1 cellular context compared by ENCODE assay signal in the genomic region with DNA sequence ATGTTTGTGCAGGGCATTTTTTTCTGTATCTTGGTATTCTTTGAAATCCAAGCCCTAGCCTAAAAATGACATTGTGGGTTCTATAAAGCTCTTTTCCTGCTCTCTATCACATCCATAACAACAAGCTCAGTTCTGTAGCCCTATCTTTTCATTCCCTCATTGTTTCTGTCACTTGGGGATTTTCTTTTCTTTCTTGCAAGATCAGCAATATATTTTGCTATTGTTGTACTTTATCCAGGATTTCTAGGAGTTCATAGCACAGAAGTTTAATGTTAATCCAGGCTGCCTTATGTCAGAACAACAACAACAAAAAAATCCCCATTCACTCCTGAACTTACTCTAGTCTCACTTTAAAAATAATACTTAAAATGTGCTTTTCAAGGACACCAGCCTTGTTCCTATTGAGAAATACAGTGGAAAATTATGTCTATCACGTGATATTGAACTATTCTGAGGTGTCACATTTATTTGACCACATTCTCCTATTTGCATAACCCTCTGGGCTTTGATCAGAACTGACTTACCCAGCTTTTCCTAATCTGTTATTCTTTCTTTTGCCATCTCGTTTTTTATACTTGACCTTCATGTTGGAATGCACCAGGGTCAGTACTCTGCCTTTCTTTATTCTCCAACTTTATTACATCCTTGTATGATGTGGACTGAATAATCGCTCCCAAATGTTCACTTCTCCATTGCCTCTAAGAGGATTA.
TF ChIP-seq lines count a peak whose summit lies in the region.

No MANE protein-coding gene starts in this region.

TF ChIP-seq in K562, 482 proteins besides CTCF, POLR2A, EP300 and RAD21 (continued from another document):
- TF ChIP-seq MAFF (IDR thresholded peaks at IDR 0.05; ENCODE audit: low read length) (peak; percentile 15; the same call in 1 of the 2 replicates), ZNF316 (IDR thresholded peaks at IDR 0.05) (peak; percentile 35; the same call in 1 of the 2 replicates), C11orf30 (IDR thresholded peaks at IDR 0.05; ENCODE audit: low read depth) (peak; percentile 8; the same call in 1 of the 2 replicates), HIVEP1 (CRISPR knock-in tag; IDR thresholded peaks at IDR 0.05) (no peak)
- TF ChIP-seq, protein P1, sequence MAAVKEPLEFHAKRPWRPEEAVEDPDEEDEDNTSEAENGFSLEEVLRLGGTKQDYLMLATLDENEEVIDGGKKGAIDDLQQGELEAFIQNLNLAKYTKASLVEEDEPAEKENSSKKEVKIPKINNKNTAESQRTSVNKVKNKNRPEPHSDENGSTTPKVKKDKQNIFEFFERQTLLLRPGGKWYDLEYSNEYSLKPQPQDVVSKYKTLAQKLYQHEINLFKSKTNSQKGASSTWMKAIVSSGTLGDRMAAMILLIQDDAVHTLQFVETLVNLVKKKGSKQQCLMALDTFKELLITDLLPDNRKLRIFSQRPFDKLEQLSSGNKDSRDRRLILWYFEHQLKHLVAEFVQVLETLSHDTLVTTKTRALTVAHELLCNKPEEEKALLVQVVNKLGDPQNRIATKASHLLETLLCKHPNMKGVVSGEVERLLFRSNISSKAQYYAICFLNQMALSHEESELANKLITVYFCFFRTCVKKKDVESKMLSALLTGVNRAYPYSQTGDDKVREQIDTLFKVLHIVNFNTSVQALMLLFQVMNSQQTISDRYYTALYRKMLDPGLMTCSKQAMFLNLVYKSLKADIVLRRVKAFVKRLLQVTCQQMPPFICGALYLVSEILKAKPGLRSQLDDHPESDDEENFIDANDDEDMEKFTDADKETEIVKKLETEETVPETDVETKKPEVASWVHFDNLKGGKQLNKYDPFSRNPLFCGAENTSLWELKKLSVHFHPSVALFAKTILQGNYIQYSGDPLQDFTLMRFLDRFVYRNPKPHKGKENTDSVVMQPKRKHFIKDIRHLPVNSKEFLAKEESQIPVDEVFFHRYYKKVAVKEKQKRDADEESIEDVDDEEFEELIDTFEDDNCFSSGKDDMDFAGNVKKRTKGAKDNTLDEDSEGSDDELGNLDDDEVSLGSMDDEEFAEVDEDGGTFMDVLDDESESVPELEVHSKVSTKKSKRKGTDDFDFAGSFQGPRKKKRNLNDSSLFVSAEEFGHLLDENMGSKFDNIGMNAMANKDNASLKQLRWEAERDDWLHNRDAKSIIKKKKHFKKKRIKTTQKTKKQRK (IDR thresholded peaks at IDR 0.05; ENCODE audit: borderline replicate concordance, low read depth, low read length) = no peak
- TF ChIP-seq, protein P2, sequence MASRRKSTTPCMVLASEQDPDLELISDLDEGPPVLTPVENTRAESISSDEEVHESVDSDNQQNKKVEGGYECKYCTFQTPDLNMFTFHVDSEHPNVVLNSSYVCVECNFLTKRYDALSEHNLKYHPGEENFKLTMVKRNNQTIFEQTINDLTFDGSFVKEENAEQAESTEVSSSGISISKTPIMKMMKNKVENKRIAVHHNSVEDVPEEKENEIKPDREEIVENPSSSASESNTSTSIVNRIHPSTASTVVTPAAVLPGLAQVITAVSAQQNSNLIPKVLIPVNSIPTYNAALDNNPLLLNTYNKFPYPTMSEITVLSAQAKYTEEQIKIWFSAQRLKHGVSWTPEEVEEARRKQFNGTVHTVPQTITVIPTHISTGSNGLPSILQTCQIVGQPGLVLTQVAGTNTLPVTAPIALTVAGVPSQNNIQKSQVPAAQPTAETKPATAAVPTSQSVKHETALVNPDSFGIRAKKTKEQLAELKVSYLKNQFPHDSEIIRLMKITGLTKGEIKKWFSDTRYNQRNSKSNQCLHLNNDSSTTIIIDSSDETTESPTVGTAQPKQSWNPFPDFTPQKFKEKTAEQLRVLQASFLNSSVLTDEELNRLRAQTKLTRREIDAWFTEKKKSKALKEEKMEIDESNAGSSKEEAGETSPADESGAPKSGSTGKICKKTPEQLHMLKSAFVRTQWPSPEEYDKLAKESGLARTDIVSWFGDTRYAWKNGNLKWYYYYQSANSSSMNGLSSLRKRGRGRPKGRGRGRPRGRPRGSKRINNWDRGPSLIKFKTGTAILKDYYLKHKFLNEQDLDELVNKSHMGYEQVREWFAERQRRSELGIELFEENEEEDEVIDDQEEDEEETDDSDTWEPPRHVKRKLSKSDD (conservative IDR thresholded peaks at IDR 0.05; ENCODE audit: low read length) = no peak
